14 cellular contexts compared by ENCODE assay signal in the genomic region with DNA sequence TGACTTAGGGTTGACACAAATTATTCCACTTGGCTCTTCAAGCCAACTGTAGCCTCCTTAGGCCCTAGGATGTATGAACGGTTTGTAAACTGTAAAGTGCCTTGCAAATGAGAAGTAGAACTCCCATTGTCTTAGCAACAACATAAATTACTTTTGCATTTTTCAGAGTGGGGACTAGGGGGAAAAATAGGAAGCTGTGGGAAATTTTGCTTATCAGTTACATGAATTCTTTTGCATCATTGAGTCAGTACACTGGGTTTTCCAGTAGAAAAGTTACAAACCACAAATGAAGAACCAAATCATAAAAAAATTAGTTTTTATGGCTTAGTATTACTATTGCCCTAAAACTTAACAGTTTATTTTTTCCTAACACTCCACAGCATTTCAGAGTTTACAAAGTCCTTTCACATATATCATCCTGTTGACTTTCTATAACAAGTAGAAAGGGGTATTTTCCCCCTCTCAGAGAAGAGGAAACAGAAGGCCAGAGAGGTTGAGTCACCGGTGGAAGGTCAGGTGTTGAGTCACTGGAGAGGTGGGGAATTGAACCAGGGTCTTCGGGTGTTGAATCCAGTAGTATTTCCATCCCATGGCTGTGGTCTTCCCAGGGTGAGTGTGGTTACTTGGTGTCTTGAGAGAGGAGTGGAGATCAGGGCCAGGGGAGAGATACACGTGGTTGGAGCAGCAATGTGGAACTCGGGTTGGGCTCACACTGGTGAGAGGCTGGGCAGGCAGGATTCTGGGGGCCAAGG.
DNase-seq lines count a peak whose midpoint lies in the region; ATAC-seq, FAIRE-seq and TF ChIP-seq lines count a peak whose summit lies in the region.
"Had no signal": no experiment of that assay in that cellular context is flagged by ENCODE, and none has a peak within 500 bp of the region (broad histone marks: within the 10 kb centered on the region; RNA-seq: fewer than 3 reads in every experiment).

No MANE protein-coding gene starts in this region.

- H3K36me3 ChIP-seq in neural progenitor cell (no peaks in the 10 kb centered on the region), Karpas-422 (ENCODE audit: insufficient read depth, low read length) (no peaks in the 10 kb centered on the region), aorta (ENCODE audit: control insufficient read depth in 1 of 2, insufficient read depth in 2 of 2, low read length in 1 of 2) (no peaks in the 10 kb centered on the region)
- H3K36me3 ChIP-seq: gastrocnemius medialis, MG63 had no signal

- H3K27ac Mint-ChIP-seq in activated CD4-positive, alpha-beta T cell treated with anti-CD3 and anti-CD28 coated beads, Interleukin-2, amount 10 ng/mL, durations not matched to agents 7 days and 5 days: no peak overlapping the region
- peak overlapping the region; percentile 88 for H3K27ac Mint-ChIP-seq in activated naive CD8-positive, alpha-beta T cell treated with anti-CD3 and anti-CD28 coated beads for 36 hours
- peak overlapping the region; percentile 13 for H3K27ac Mint-ChIP-seq in neural progenitor cell

- no peak for ATAC-seq in aorta (ENCODE audit: low FRiP score)
- ATAC-seq: body of pancreas, gastrocnemius medialis had no signal

- no peak for TF ChIP-seq POLR2A in GM12892 (IDR thresholded peaks at IDR 0.05; ENCODE audit: low read depth, low read length)

- H3K4me3 Mint-ChIP-seq in activated CD4-positive, alpha-beta T cell treated with anti-CD3 and anti-CD28 coated beads, Interleukin-2, amount 10 ng/mL, durations not matched to agents 7 days and 5 days: no peak overlapping the region
- H3K4me3 Mint-ChIP-seq in activated naive CD8-positive, alpha-beta T cell treated with anti-CD3 and anti-CD28 coated beads for 36 hours: no peak overlapping the region
- no peak overlapping the region for H3K4me3 Mint-ChIP-seq in neural progenitor cell

- no peaks in the 10 kb centered on the region for H3K9me2 ChIP-seq in Karpas-422 (replicated peaks; ENCODE audit: insufficient read depth, low read length)

- H3K36me3 Mint-ChIP-seq in activated CD4-positive, alpha-beta T cell treated with anti-CD3 and anti-CD28 coated beads, Interleukin-2, amount 10 ng/mL, durations not matched to agents 7 days and 5 days (ENCODE audit: low read depth): no peaks in the 10 kb centered on the region
- H3K36me3 Mint-ChIP-seq in activated naive CD8-positive, alpha-beta T cell treated with anti-CD3 and anti-CD28 coated beads for 36 hours: no peaks in the 10 kb centered on the region
- no peaks in the 10 kb centered on the region for H3K36me3 Mint-ChIP-seq in neural progenitor cell

- no peaks in the 10 kb centered on the region for H3K9me3 ChIP-seq in neural progenitor cell (ENCODE audit: low read depth)
- H3K9me3 ChIP-seq in Karpas-422 (ENCODE audit: low read length): no peaks in the 10 kb centered on the region
- H3K9me3 ChIP-seq in aorta (ENCODE audit: control insufficient read depth, low read length): no peaks in the 10 kb centered on the region
- H3K9me3 ChIP-seq: body of pancreas, gastrocnemius medialis, MG63 had no signal

- H3F3A ChIP-seq in neural progenitor cell (ENCODE audit: low read depth): no peaks in the 10 kb centered on the region

- no peak overlapping the region for H3K4me2 ChIP-seq in neural progenitor cell
- H3K4me2 ChIP-seq in Karpas-422 (ENCODE audit: low read depth, low read length, poor library complexity, severe bottlenecking): no peak overlapping the region

- intact Hi-C loops in aorta (cut with DNase I): loop anchor here (10.0 kb wide), 2 partner anchors 1428 to 1538 kb away; no protein-coding TSS in a partner anchor

- H3K27me3 ChIP-seq in neural progenitor cell (no peaks in the 10 kb centered on the region), Karpas-422 (ENCODE audit: low read length) (no peaks in the 10 kb centered on the region), aorta (ENCODE audit: control insufficient read depth in 1 of 2, insufficient read depth in 2 of 2, low read length in 1 of 2) (peaks cover 0 to 1% of the 10 kb centered on the region in 2 donors)
- H3K27me3 ChIP-seq: body of pancreas, gastrocnemius medialis, MG63 had no signal

- H4K20me1 ChIP-seq in neural progenitor cell (ENCODE audit: low read depth) (no peaks in the 10 kb centered on the region), Karpas-422 (ENCODE audit: insufficient read depth, low read depth, low read length) (no peaks in the 10 kb centered on the region)

- no peak overlapping the region for H3K4me3 ChIP-seq in neural progenitor cell
- H3K4me3 ChIP-seq in Karpas-422 (ENCODE audit: low read length): no peak overlapping the region
- H3K4me3 ChIP-seq in aorta (ENCODE audit: low read length in 2 of 2): no peak overlapping the region
- H3K4me3 ChIP-seq: body of pancreas, lung, MG63 had no signal

- H3K9ac ChIP-seq in neural progenitor cell (no peak overlapping the region), Karpas-422 (ENCODE audit: low read length) (no peak overlapping the region)

- H3K4me1 ChIP-seq in neural progenitor cell: no peaks in the 10 kb centered on the region
- H3K4me1 ChIP-seq in Karpas-422 (ENCODE audit: low read length): peaks cover 20% of the 10 kb centered on the region
- no peaks in the 10 kb centered on the region for H3K4me1 ChIP-seq in aorta (ENCODE audit: control insufficient read depth in 1 of 2, insufficient read depth in 2 of 2, low read length in 2 of 2)
- H3K4me1 ChIP-seq: body of pancreas, gastrocnemius medialis had no signal

- H3K79me2 ChIP-seq in neural progenitor cell (ENCODE audit: low read depth) (no peaks in the 10 kb centered on the region), Karpas-422 (ENCODE audit: low read length) (no peaks in the 10 kb centered on the region)

- H3K27me3 Mint-ChIP-seq in activated CD4-positive, alpha-beta T cell treated with anti-CD3 and anti-CD28 coated beads, Interleukin-2, amount 10 ng/mL, durations not matched to agents 7 days and 5 days: peaks cover 3% of the 10 kb centered on the region
- H3K27me3 Mint-ChIP-seq in activated naive CD8-positive, alpha-beta T cell treated with anti-CD3 and anti-CD28 coated beads for 36 hours: no peaks in the 10 kb centered on the region
- H3K27me3 Mint-ChIP-seq in neural progenitor cell (ENCODE audit: insufficient read depth, low read depth): peaks cover 2% of the 10 kb centered on the region

- peak; percentile 48 for FAIRE-seq in GM12892 (lab: Jason Lieb, UNC)
- no peak for FAIRE-seq in urothelium cell line (lab: Jason Lieb, UNC)

- H3K9me3 Mint-ChIP-seq in activated CD4-positive, alpha-beta T cell treated with anti-CD3 and anti-CD28 coated beads, Interleukin-2, amount 10 ng/mL, durations not matched to agents 7 days and 5 days: no peaks in the 10 kb centered on the region
- no peaks in the 10 kb centered on the region for H3K9me3 Mint-ChIP-seq in activated naive CD8-positive, alpha-beta T cell treated with anti-CD3 and anti-CD28 coated beads for 36 hours
- H3K9me3 Mint-ChIP-seq in neural progenitor cell: no peaks in the 10 kb centered on the region

- DNase-seq in activated CD4-positive, alpha-beta T cell treated with anti-CD3 and anti-CD28 coated beads for 48 hours: peak; percentile 29
- DNase-seq in activated CD4-positive, alpha-beta T cell treated with anti-CD3 and anti-CD28 coated beads, Interleukin-2, amount 10 ng/mL, durations not matched to agents 7 days and 5 days: no peak
- DNase-seq in GM12892 (ENCODE audit: insufficient read length) (no peak), neural progenitor cell (ENCODE audit: low spot score) (no peak), Karpas-422 (no peak), aorta (no peak), urothelium cell line (ENCODE audit: low spot score) (no peak)
- DNase-seq in activated naive CD8-positive, alpha-beta T cell treated with anti-CD3 and anti-CD28 coated beads for 36 hours: peak; percentile 32
- DNase-seq: ACHN, body of pancreas, gastrocnemius medialis, MG63, NCI-H2081 had no signal

- POLR2A ChIA-PET in activated CD4-positive, alpha-beta T cell treated with anti-CD3 and anti-CD28 coated beads, Interleukin-2, amount 10 ng/mL, durations not matched to agents 7 days and 5 days (lab: Charles Lee): no interaction called here

- CTCF ChIA-PET in activated CD4-positive, alpha-beta T cell treated with anti-CD3 and anti-CD28 coated beads, Interleukin-2, amount 10 ng/mL, durations not matched to agents 7 days and 5 days (lab: Charles Lee): interaction anchor here (1.0 to 1.3 kb wide), 2 partner anchors 10 to 47 kb away, joined by 3 to 4 read pairs; no protein-coding TSS in a partner anchor

- no peak overlapping the region for H2AFZ ChIP-seq in neural progenitor cell (replicated peaks)
- no peak overlapping the region for H2AFZ ChIP-seq in Karpas-422 (ENCODE audit: low read length)

- peaks cover 4% of the 10 kb centered on the region for H3K4me1 Mint-ChIP-seq in activated CD4-positive, alpha-beta T cell treated with anti-CD3 and anti-CD28 coated beads, Interleukin-2, amount 10 ng/mL, durations not matched to agents 7 days and 5 days
- peaks cover 19% of the 10 kb centered on the region for H3K4me1 Mint-ChIP-seq in activated naive CD8-positive, alpha-beta T cell treated with anti-CD3 and anti-CD28 coated beads for 36 hours
- peaks cover 10% of the 10 kb centered on the region for H3K4me1 Mint-ChIP-seq in neural progenitor cell

- WGBS in aorta, 2 donors: 75 to 78% methylated on average over 5 of the region's 5 CpGs

- H3K27ac ChIP-seq in neural progenitor cell (no peak overlapping the region), Karpas-422 (ENCODE audit: low read length) (no peak overlapping the region), aorta (ENCODE audit: low read depth in 1 of 2, low read length in 2 of 2) (no peak overlapping the region)
- H3K27ac ChIP-seq: body of pancreas had no signal

- no peak for TF ChIP-seq CTCF in neural progenitor cell (IDR thresholded peaks at IDR 0.05)

Comparison
In these comparisons a context has a peak if more than half of its experiments do, and no peak if none do; other contexts are left out.
1. DNase-seq: peak in activated CD4-positive, alpha-beta T cell treated with anti-CD3 and anti-CD28 coated beads for 48 hours (single experiment) and activated naive CD8-positive, alpha-beta T cell treated with anti-CD3 and anti-CD28 coated beads for 36 hours (single experiment); none in activated CD4-positive, alpha-beta T cell treated with anti-CD3 and anti-CD28 coated beads, Interleukin-2, amount 10 ng/mL, durations not matched to agents 7 days and 5 days (single experiment), GM12892 (single experiment), neural progenitor cell (single experiment), Karpas-422 (single experiment), aorta (0 of 2) and urothelium cell line (single experiment).